In genomic region chr15:37814847-37815246, GRCh38 we compare ENCODE assay signal across 11 cellular contexts.
"Had no signal": no experiment of that assay in that cellular context is flagged by ENCODE, and none has a peak within 500 bp of the region (broad histone marks: within the 10 kb centered on the region; RNA-seq: fewer than 3 reads in every experiment).

No MANE protein-coding gene starts in this region.

- FAIRE-seq: H1, H54 had no signal

- H3K4me2 ChIP-seq: GM23338 had no signal

- ATAC-seq: GM23338, HCT116 had no signal

- H3K9ac ChIP-seq: GM23248 had no signal

- H3K4me1 ChIP-seq: HAP-1 had no signal

- H3K4me3 ChIP-seq: GM23248, GM23338, HAP-1 had no signal

- DNase-seq: GM23248, GOT3, H7, H9, HCEC 1CT, HFFc6 had no signal

- H3K36me3 ChIP-seq: HAP-1 had no signal

- H2AFZ ChIP-seq: GM23248, GM23338 had no signal

- H3K27ac ChIP-seq: GM23248 had no signal

- H3K9me3 ChIP-seq: HAP-1 had no signal
